In genomic region chr4:69661130-69661803, GRCh38 we compare ENCODE assay signal across 12 cellular contexts. TPM values are rescaled to one million over a fixed set of nuclear protein-coding genes. Genes with fewer than 3 reads are reported as not detected.
"Had no signal": no experiment of that assay in that cellular context is flagged by ENCODE, and none has a peak within 500 bp of the region (broad histone marks: within the 10 kb centered on the region; RNA-seq: fewer than 3 reads in every experiment).

No MANE protein-coding gene starts in this region.

RNA-seq across cellular contexts. Expression of gene UGT2A1, which starts 8.2 kb away (rescaled TPM):
- total RNA-seq: activated naive CD8-positive, alpha-beta T cell treated with anti-CD3 and anti-CD28 coated beads, Interleukin-2, amount 10 ng/mL, durations not matched to agents 7 days and 5 days; activated T-cell treated with anti-CD3 and anti-CD28 coated beads, Interleukin-2, amount 50 U/mL, for 4 hours; ascending aorta; cardiac septum; K562; M059J; OCI-LY7; PC-9; Right ventricle myocardium inferior; SK-MEL-5; T-helper 1 cell treated with Interleukin-12 subunit alpha and Interleukin-12 subunit beta and Interleukin-4 antibody, amounts not matched to agents 30 ng/mL and 1 ng/mL, for 36 hours had no signal
- polyA plus RNA-seq: adipose tissue had no signal

RNA-seq across cellular contexts. Expression of gene UGT2A2, which starts 21.8 kb away (rescaled TPM):
- total RNA-seq: activated naive CD8-positive, alpha-beta T cell treated with anti-CD3 and anti-CD28 coated beads, Interleukin-2, amount 10 ng/mL, durations not matched to agents 7 days and 5 days; activated T-cell treated with anti-CD3 and anti-CD28 coated beads, Interleukin-2, amount 50 U/mL, for 4 hours; ascending aorta; cardiac septum; K562; M059J; OCI-LY7; PC-9; Right ventricle myocardium inferior; SK-MEL-5; T-helper 1 cell treated with Interleukin-12 subunit alpha and Interleukin-12 subunit beta and Interleukin-4 antibody, amounts not matched to agents 30 ng/mL and 1 ng/mL, for 36 hours had no signal
- polyA plus RNA-seq: adipose tissue, K562 had no signal
